ENCODE assay signal across 32 cellular contexts in genomic region chr7:85830982-85831381, GRCh38.
"Had no signal": no experiment of that assay in that cellular context is flagged by ENCODE, and none has a peak within 500 bp of the region (broad histone marks: within the 10 kb centered on the region; RNA-seq: fewer than 3 reads in every experiment).

No MANE protein-coding gene starts in this region.

- H3K36me3 ChIP-seq: brain microvascular endothelial cell, MG63, SJSA1, WERI-Rb-1 had no signal

- H3K9ac ChIP-seq: SK-N-SH had no signal

- H3K4me1 Mint-ChIP-seq: activated naive CD8-positive, alpha-beta T cell treated with anti-CD3 and anti-CD28 coated beads for 36 hours; activated T-helper 17 cell treated with anti-CD3 and anti-CD28 coated beads, Interleukin-2, amount 50 U/mL, for 72 hours; T-cell; T-helper 17 cell had no signal

- H3K4me3 ChIP-seq: MG63, SJSA1 had no signal

- H3K27me3 Mint-ChIP-seq: activated CD8-positive, alpha-beta T cell treated with anti-CD3 and anti-CD28 coated beads for 36 hours; activated naive CD8-positive, alpha-beta T cell treated with anti-CD3 and anti-CD28 coated beads for 36 hours; activated T-helper 17 cell treated with anti-CD3 and anti-CD28 coated beads, Interleukin-2, amount 50 U/mL, for 72 hours; T-cell; T-helper 17 cell had no signal

- ATAC-seq: activated CD8-positive, alpha-beta T cell treated with anti-CD3 and anti-CD28 coated beads for 36 hours; activated T-cell treated with anti-CD3 and anti-CD28 coated beads, Interleukin-2, amount 50 U/mL, for 72 hours; activated T-helper 17 cell treated with anti-CD3 and anti-CD28 coated beads, Interleukin-2, amount 50 U/mL, for 72 hours; Panc1; T-cell; T-helper 17 cell had no signal

- H3K27ac Mint-ChIP-seq: activated CD8-positive, alpha-beta T cell treated with anti-CD3 and anti-CD28 coated beads for 36 hours; activated naive CD8-positive, alpha-beta T cell treated with anti-CD3 and anti-CD28 coated beads for 36 hours; activated T-cell treated with anti-CD3 and anti-CD28 coated beads, Interleukin-2, amount 50 U/mL, for 72 hours; activated T-helper 17 cell treated with anti-CD3 and anti-CD28 coated beads, Interleukin-2, amount 50 U/mL, for 72 hours; T-cell; T-helper 17 cell had no signal

- H3K27ac ChIP-seq: brain microvascular endothelial cell, SJSA1, WERI-Rb-1 had no signal

- H3K36me3 Mint-ChIP-seq: activated naive CD8-positive, alpha-beta T cell treated with anti-CD3 and anti-CD28 coated beads for 36 hours; T-cell had no signal

- H3K4me2 ChIP-seq: SK-N-SH had no signal

- H3K27me3 ChIP-seq: brain microvascular endothelial cell, MG63, SJSA1 had no signal

- H3K4me1 ChIP-seq: SJSA1 had no signal

- H3K4me3 Mint-ChIP-seq: activated CD8-positive, alpha-beta T cell treated with anti-CD3 and anti-CD28 coated beads for 36 hours; activated naive CD8-positive, alpha-beta T cell treated with anti-CD3 and anti-CD28 coated beads for 36 hours; activated T-cell treated with anti-CD3 and anti-CD28 coated beads, Interleukin-2, amount 50 U/mL, for 72 hours; activated T-helper 17 cell treated with anti-CD3 and anti-CD28 coated beads, Interleukin-2, amount 50 U/mL, for 72 hours; T-cell; T-helper 17 cell had no signal

- H3K9me3 Mint-ChIP-seq: activated naive CD8-positive, alpha-beta T cell treated with anti-CD3 and anti-CD28 coated beads for 36 hours; activated T-cell treated with anti-CD3 and anti-CD28 coated beads, Interleukin-2, amount 50 U/mL, for 72 hours had no signal

- H3K9me3 ChIP-seq: MG63, SJSA1, SK-N-SH had no signal

- DNase-seq: activated CD4-positive, alpha-beta T cell treated with anti-CD3 and anti-CD28 coated beads for 1 hour; activated CD4-positive, alpha-beta T cell treated with anti-CD3 and anti-CD28 coated beads for 48 hours; activated CD4-positive, CD25-positive, alpha-beta regulatory T cell; activated CD8-positive, alpha-beta T cell treated with anti-CD3 and anti-CD28 coated beads for 36 hours; activated effector memory CD4-positive, alpha-beta T cell treated with anti-CD3 and anti-CD28 coated beads, Interleukin-2, amount 50 U/mL, for 16 hours; activated naive CD4-positive, alpha-beta T cell; activated naive CD4-positive, alpha-beta T cell treated with anti-CD3 and anti-CD28 coated beads, Interleukin-2, amount 50 U/mL, for 16 hours; activated naive CD8-positive, alpha-beta T cell treated with anti-CD3 and anti-CD28 coated beads for 36 hours; activated T-cell treated with anti-CD3 and anti-CD28 coated beads, Interleukin-2, amount 50 U/mL, for 1 hour; activated T-cell treated with anti-CD3 and anti-CD28 coated beads, Interleukin-2, amount 50 U/mL, for 72 hours; amniotic stem cell; aorta; brain microvascular endothelial cell; central memory CD4-positive, alpha-beta T cell; Kasumi-1; MG63; NCI-H1048; NCI-H1105 treated with DMSO at 0.1 percent for 48 hours; NCI-H1436; NCI-H1694; NCI-H1930; NCI-H345; NCI-H524 treated with DMSO at 0.1 percent for 48 hours; RPMI8226; SHP77 treated with DMSO at 0.1 percent for 48 hours; SK-N-SH; T-cell; T-helper 17 cell; WERI-Rb-1 had no signal
